9 cellular contexts compared by ENCODE assay signal in genomic region chr1:212161231-212161781, GRCh38.
DNase-seq lines count a peak whose midpoint lies in the region; ATAC-seq, FAIRE-seq and TF ChIP-seq lines count a peak whose summit lies in the region.
"Had no signal": no experiment of that assay in that cellular context is flagged by ENCODE, and none has a peak within 500 bp of the region (broad histone marks: within the 10 kb centered on the region; RNA-seq: fewer than 3 reads in every experiment).

No MANE protein-coding gene starts in this region.

- no peak overlapping the region for H3K27ac ChIP-seq in epithelial cell of prostate
- peak overlapping the region; percentile 32 for H3K27ac ChIP-seq in suprapubic skin
- H3K27ac ChIP-seq in kidney (ENCODE audit: low read depth in 2 of 2, low read length in 2 of 2): no peak overlapping the region

- H3K36me3 ChIP-seq in suprapubic skin (no peaks in the 10 kb centered on the region), kidney (ENCODE audit: control insufficient read depth in 1 of 2, insufficient read depth in 2 of 2, low read length in 2 of 2) (no peaks in the 10 kb centered on the region)

- H3K4me1 ChIP-seq in suprapubic skin (peaks cover 44% of the 10 kb centered on the region), kidney (ENCODE audit: control insufficient read depth in 1 of 2, insufficient read depth in 1 of 2, low read depth in 1 of 2, low read length in 2 of 2) (peaks cover 0 to 2% of the 10 kb centered on the region in 2 donors)

- DNase-seq in left ventricle myocardium superior (no peak), Right ventricle myocardium superior (no peak), RCC 7860 (ENCODE audit: low spot score) (peak; percentile 80), epithelial cell of prostate (ENCODE audit: low read depth, low spot score) (peak; percentile 73), suprapubic skin (ENCODE audit: low spot score in 2 of 2) (no peak), kidney (no peak), NCI-H146 treated with DMSO at 0.1 percent for 48 hours (lab: John Stamatoyannopoulos, UW; ENCODE audit: unreplicated experiment) (no peak)
- DNase-seq: MM.1S had no signal

- 18% methylated on average over 2 of the region's 2 CpGs for WGBS in suprapubic skin

- H3K4me3 ChIP-seq in suprapubic skin: no peak overlapping the region
- no peak overlapping the region for H3K4me3 ChIP-seq in kidney (ENCODE audit: low read length in 2 of 2)

- TF ChIP-seq EP300 in suprapubic skin (IDR thresholded peaks at IDR 0.05): no peak

- H3K9ac ChIP-seq in kidney (ENCODE audit: low read length in 2 of 2): no peak overlapping the region

- ATAC-seq in left ventricle myocardium superior: peak; percentile 26
- ATAC-seq in Right ventricle myocardium superior (ENCODE audit: poor library complexity): no peak
- ATAC-seq in HG03139 (IDR thresholded peaks at IDR 0.05; ENCODE audit: unreplicated experiment): no peak

- H3K27me3 ChIP-seq in suprapubic skin: no peaks in the 10 kb centered on the region

- intact Hi-C loops in left ventricle myocardium superior (cut with micrococcal nuclease) (no loop called here), Right ventricle myocardium superior (cut with DNase I) (loop anchor here (10.0 kb wide), 1 partner anchor 123 kb away; the partner anchor contains the start of gene PPP2R5A), kidney (cut with DNase I) (no loop called here)

- peak; percentile 81 for FAIRE-seq in RCC 7860 (lab: Jason Lieb, UNC)
- FAIRE-seq in kidney (lab: Jason Lieb, UNC): no peak

- TF ChIP-seq CTCF in suprapubic skin (IDR thresholded peaks at IDR 0.05) (no peak), kidney (IDR thresholded peaks at IDR 0.05; ENCODE audit: borderline replicate concordance, extremely low read depth, insufficient read depth) (no peak)

- no peak for TF ChIP-seq POLR2A in suprapubic skin (IDR thresholded peaks at IDR 0.05)

- no peaks in the 10 kb centered on the region for H3K9me3 ChIP-seq in suprapubic skin
- H3K9me3 ChIP-seq in kidney (ENCODE audit: control insufficient read depth in 1 of 2, low read length in 2 of 2): no peaks in the 10 kb centered on the region

Comparison
In these comparisons a context has a peak if more than half of its experiments do, and no peak if none do; other contexts are left out.
1. DNase-seq: peak in RCC 7860 (single experiment) and epithelial cell of prostate (single experiment); none in left ventricle myocardium superior (single experiment), Right ventricle myocardium superior (single experiment), suprapubic skin (0 of 2), kidney (single experiment) and NCI-H146 treated with DMSO at 0.1 percent for 48 hours (single experiment).